Comparison of ENCODE assay signal across 2 cellular contexts in genomic region chr5:139486201-139486600, GRCh38.
TF ChIP-seq lines count a peak whose summit lies in the region.

No MANE protein-coding gene starts in this region.

TF ChIP-seq in HEK293, 187 proteins besides CTCF, POLR2A, EP300 and RAD21:
- no peak for TF ChIP-seq ZNF701 (tag by site-specific recombination; IDR thresholded peaks at IDR 0.05)
- TF ChIP-seq ZBTB17 (tag by site-specific recombination; IDR thresholded peaks at IDR 0.05): peak; percentile 99
- no peak for TF ChIP-seq ZNF837 (tag by site-specific recombination; IDR thresholded peaks at IDR 0.05)
- no peak for TF ChIP-seq TSHZ1 (tag by site-specific recombination; IDR thresholded peaks at IDR 0.05; ENCODE audit: borderline replicate concordance)
- TF ChIP-seq PRDM4 (tag by site-specific recombination; IDR thresholded peaks at IDR 0.05): no peak

TF ChIP-seq in H1, 55 proteins besides CTCF, POLR2A, EP300 and RAD21:
- TF ChIP-seq TAF7 (optimal IDR thresholded peaks at IDR 0.05; ENCODE audit: borderline replicate concordance, low read depth, low read length): no peak
- no peak for TF ChIP-seq HDAC2 (IDR thresholded peaks at IDR 0.05; ENCODE audit: borderline replicate concordance in 1 of 2, low read depth in 2 of 2, low read length in 2 of 2)
- peak; percentile 57 for TF ChIP-seq E2F6 (IDR thresholded peaks at IDR 0.05)
- no peak for TF ChIP-seq SRF (IDR thresholded peaks at IDR 0.05; ENCODE audit: low read depth, low read length)
- TF ChIP-seq KDM1A (IDR thresholded peaks at IDR 0.05; ENCODE audit: borderline replicate concordance, low read length): no peak
- no peak for TF ChIP-seq CHD1 (IDR thresholded peaks at IDR 0.05; ENCODE audit: low read depth, low read length)
- peak; percentile 79 for TF ChIP-seq SP1 (IDR thresholded peaks at IDR 0.05; ENCODE audit: low read depth, low read length)
- TF ChIP-seq SUZ12 (IDR thresholded peaks at IDR 0.05; ENCODE audit: low read length): no peak
- TF ChIP-seq SP2 (IDR thresholded peaks at IDR 0.05; ENCODE audit: low read length): no peak
- TF ChIP-seq EZH2 (IDR thresholded peaks at IDR 0.05; ENCODE audit: low read depth, low read length, severe bottlenecking): no peak
- TF ChIP-seq SIN3A (conservative IDR thresholded peaks at IDR 0.05 in 1 of 2, IDR thresholded peaks at IDR 0.05 in 1 of 2; ENCODE audit: low read depth in 1 of 2, low read length in 2 of 2): no peak
- no peak for TF ChIP-seq BCL11A (IDR thresholded peaks at IDR 0.05; ENCODE audit: low read depth in 2 of 2, low read length in 2 of 2)
- TF ChIP-seq MAX (IDR thresholded peaks at IDR 0.05): peak; percentile 79
